In genomic region chr2:231601356-231602229, GRCh38 we compare ENCODE assay signal across 8 cellular contexts. TPM values are rescaled to one million over a fixed set of nuclear protein-coding genes. Genes with fewer than 3 reads are reported as not detected.
DNase-seq lines count a peak whose midpoint lies in the region; TF ChIP-seq lines count a peak whose summit lies in the region.

No MANE protein-coding gene starts in this region.

- DNase-seq in DMS79 treated with DMSO at 0.1 percent for 48 hours (lab: John Stamatoyannopoulos, UW) (peak; percentile 48), DMS79 (lab: John Stamatoyannopoulos, UW) (no peak), SK-N-SH (peak; percentile 78), germinal center (ENCODE audit: low spot score) (peak; percentile 77), trophoblast cell (peak; percentile 97 to 100), transverse colon (peak; percentile 91)
- peak; percentile 69 for DNase-seq in activated gamma-delta T cell treated with anti-CD3 and anti-CD28 coated beads, Interleukin-2, amount 50 U/mL, for 16 hours (ENCODE audit: low read depth)

- TF ChIP-seq POLR2A in transverse colon (IDR thresholded peaks at IDR 0.05), result no peak

- H3K4me2 ChIP-seq in Loucy (ENCODE audit: low read depth, low read length, poor library complexity, severe bottlenecking) (no peak overlapping the region), SK-N-SH (no peak overlapping the region), trophoblast cell (ENCODE audit: low read length) (no peak overlapping the region)

- peaks cover 29% of the 10 kb centered on the region for H3K79me1 ChIP-seq in trophoblast cell (ENCODE audit: low read length)

- H3K4me3 ChIP-seq in Loucy (ENCODE audit: low read length, poor library complexity, severe bottlenecking) (no peak overlapping the region), SK-N-SH (ENCODE audit: low read depth in 2 of 2, low read length in 1 of 2) (no peak overlapping the region; a peak in 1 of 4 replicates), trophoblast cell (ENCODE audit: low read depth, low read length) (no peak overlapping the region), transverse colon (no peak overlapping the region)

- H3K4ac ChIP-seq in trophoblast cell (ENCODE audit: low read depth, low read length), result no peak overlapping the region

- H2AFZ ChIP-seq in Loucy (ENCODE audit: low read length), result peak overlapping the region; percentile 88
- H2AFZ ChIP-seq in SK-N-SH (ENCODE audit: low read depth), result no peak overlapping the region
- H2AFZ ChIP-seq in trophoblast cell (ENCODE audit: insufficient read depth, low read length, poor library complexity), result no peak overlapping the region

- no peak overlapping the region for H4K8ac ChIP-seq in trophoblast cell (ENCODE audit: low read depth, low read length)

- H3K18ac ChIP-seq in trophoblast cell (ENCODE audit: low read length), result no peak overlapping the region

- intact Hi-C loops in transverse colon (cut with DNase I; ENCODE audit: low total_unique reads), result no loop called here

- H3F3A ChIP-seq in Loucy (ENCODE audit: low read depth), result no peaks in the 10 kb centered on the region
- H3F3A ChIP-seq in SK-N-SH (replicated peaks; ENCODE audit: insufficient read depth), result no peaks in the 10 kb centered on the region

- POLR2A ChIA-PET in SK-N-SH (lab: Yijun Ruan, JAX), result interaction anchor here (1.4 kb wide), 1 partner anchor 137 kb away, joined by 5 read pairs; the partner anchor contains the start of gene NCL

- H3K79me2 ChIP-seq in Loucy (ENCODE audit: insufficient read depth, low read length), result no peaks in the 10 kb centered on the region
- no peaks in the 10 kb centered on the region for H3K79me2 ChIP-seq in SK-N-SH (ENCODE audit: insufficient read depth)
- H3K79me2 ChIP-seq in trophoblast cell (ENCODE audit: control insufficient read depth, insufficient read depth, low read length, poor library complexity), result peaks cover 11% of the 10 kb centered on the region

- TF ChIP-seq CTCF in Loucy (conservative IDR thresholded peaks at IDR 0.05; ENCODE audit: low read length) (peak; percentile 84), SK-N-SH (IDR thresholded peaks at IDR 0.05) (peak; percentile 91), transverse colon (IDR thresholded peaks at IDR 0.05) (peak; percentile 81 to 91 (median 85))

- H3K9me2 ChIP-seq in Loucy (replicated peaks; ENCODE audit: low read depth, low read length) (no peaks in the 10 kb centered on the region), SK-N-SH (no peaks in the 10 kb centered on the region)

- H2AK5ac ChIP-seq in trophoblast cell (ENCODE audit: low read length), result no peak overlapping the region

- H3K9ac ChIP-seq in Loucy (ENCODE audit: low read depth, low read length, poor library complexity, severe bottlenecking) (no peak overlapping the region), SK-N-SH (no peak overlapping the region), trophoblast cell (ENCODE audit: low read length) (no peak overlapping the region)

- TF ChIP-seq RAD21 in SK-N-SH (IDR thresholded peaks at IDR 0.05; ENCODE audit: low read length), result peak; percentile 57

- H4K12ac ChIP-seq in trophoblast cell (ENCODE audit: low read depth, low read length), result no peak overlapping the region

- no peak overlapping the region for H3K23ac ChIP-seq in trophoblast cell (ENCODE audit: low read length)

- H3K27ac ChIP-seq in SK-N-SH (ENCODE audit: low read depth in 2 of 2, low read length in 1 of 2) (no peak overlapping the region), trophoblast cell (ENCODE audit: low read depth, low read length) (no peak overlapping the region), transverse colon (peak overlapping the region; percentile 8 to 99 (median 96))

- no peak overlapping the region for H3K14ac ChIP-seq in trophoblast cell (ENCODE audit: low read length)

- WGBS in SK-N-SH (ENCODE audit: low lambda C conversion rate), result 42% methylated on average over 12 of the region's 12 CpGs
- WGBS in trophoblast cell (ENCODE audit: extremely low coverage, insufficient coverage, insufficient read length), result no CpG with 5 or more reads among the region's 12 CpGs
- WGBS in transverse colon (ENCODE audit: low coverage in 1 of 2), 2 donors, result 25 to 36% methylated on average over 6 to 12 of the region's 12 CpGs

- in situ Hi-C loops in transverse colon (cut with MboI; ENCODE audit: low pct_ligation_motif_present in 1 of 4, low pct_unique_long_range_greater_than_20kb in 1 of 4, low sequenced_read_pairs in 3 of 4), result loop anchor here in 1 of 4 donors (5.0 kb wide), 1 partner anchor 84 kb away; no protein-coding TSS in a partner anchor

- peak overlapping the region; percentile 69 for H2BK12ac ChIP-seq in trophoblast cell (ENCODE audit: low read length)

- H4K91ac ChIP-seq in trophoblast cell (ENCODE audit: low read depth, low read length), result peak overlapping the region; percentile 50

- no peak overlapping the region for H2BK5ac ChIP-seq in trophoblast cell (ENCODE audit: low read depth, low read length, poor library complexity)

- H3K27me3 ChIP-seq in Loucy (ENCODE audit: insufficient read depth, low read length, poor library complexity, severe bottlenecking) (no peaks in the 10 kb centered on the region), SK-N-SH (ENCODE audit: insufficient read depth) (no peaks in the 10 kb centered on the region), trophoblast cell (ENCODE audit: insufficient read depth, low read length) (no peaks in the 10 kb centered on the region), transverse colon (no peaks in the 10 kb centered on the region)

- H3K36me3 ChIP-seq in Loucy (ENCODE audit: insufficient read depth, low read length) (no peaks in the 10 kb centered on the region), SK-N-SH (replicated peaks in 1 of 2; ENCODE audit: control insufficient read depth in 1 of 2, insufficient read depth in 2 of 2, low read length in 1 of 2) (no peaks in the 10 kb centered on the region), trophoblast cell (ENCODE audit: control insufficient read depth in 1 of 2, insufficient read depth in 2 of 2, low read length in 2 of 2) (no peaks in the 10 kb centered on the region), transverse colon (no peaks in the 10 kb centered on the region)

- H3K9me3 ChIP-seq in Loucy (ENCODE audit: insufficient read depth, low read depth, low read length) (no peaks in the 10 kb centered on the region), SK-N-SH (no peaks in the 10 kb centered on the region), trophoblast cell (ENCODE audit: insufficient read depth, low read depth, low read length) (no peaks in the 10 kb centered on the region), transverse colon (no peaks in the 10 kb centered on the region)

- H2BK120ac ChIP-seq in trophoblast cell (ENCODE audit: insufficient read depth, low read length, poor library complexity), result no peak overlapping the region

- CTCF ChIA-PET in SK-N-SH (lab: Yijun Ruan, JAX), result interaction anchor here (0.5 to 7.6 kb wide), 33 partner anchors 8 to 319 kb away, joined by 3 to 152 read pairs (median 4); partner anchors contain the start of gene TEX44

- no peak for TF ChIP-seq EP300 in SK-N-SH (IDR thresholded peaks at IDR 0.05; ENCODE audit: borderline replicate concordance in 1 of 2, low read depth in 1 of 2, low read length in 1 of 2)
- no peak for TF ChIP-seq EP300 in transverse colon (IDR thresholded peaks at IDR 0.05; ENCODE audit: low read depth)

- H3K4me1 ChIP-seq in Loucy (ENCODE audit: insufficient read depth, low read length, poor library complexity, severe bottlenecking), result peaks cover 6% of the 10 kb centered on the region
- H3K4me1 ChIP-seq in SK-N-SH (ENCODE audit: control insufficient read depth in 1 of 2, insufficient read depth in 2 of 2, low read depth in 1 of 2, low read length in 1 of 2), result peaks cover 10 to 28% of the 10 kb centered on the region in 2 experiments
- peaks cover 23 to 29% of the 10 kb centered on the region in 2 experiments for H3K4me1 ChIP-seq in trophoblast cell (ENCODE audit: control insufficient read depth in 1 of 2, insufficient read depth in 2 of 2, low read length in 2 of 2)
- H3K4me1 ChIP-seq in transverse colon, result peaks cover 18 to 44% (median 24%) of the 10 kb centered on the region in 4 donors

- no peaks in the 10 kb centered on the region for H4K20me1 ChIP-seq in Loucy (ENCODE audit: insufficient read depth, low read length, poor library complexity, severe bottlenecking)
- no peaks in the 10 kb centered on the region for H4K20me1 ChIP-seq in SK-N-SH (ENCODE audit: insufficient read depth)

TF ChIP-seq in SK-N-SH, 30 proteins besides CTCF, POLR2A, EP300 and RAD21:
- TF ChIP-seq TEAD4 (IDR thresholded peaks at IDR 0.05; ENCODE audit: borderline replicate concordance, insufficient read depth) (no peak), SMC3 (IDR thresholded peaks at IDR 0.05; ENCODE audit: low read depth, low read length) (peak; percentile 70), MEF2A (IDR thresholded peaks at IDR 0.05; ENCODE audit: borderline replicate concordance, low read depth) (no peak)

RNA-seq across cellular contexts. Expression of gene TEX44, which starts 8.9 kb away (rescaled TPM):
- not detected in 2 replicates for polyA plus RNA-seq in SK-N-SH (2012; rRNA removed)
- not detected in 2 replicates for polyA plus RNA-seq in SK-N-SH (2012; cell fraction: cytosol; rRNA removed)
- not detected in 2 replicates for polyA plus RNA-seq in SK-N-SH (2012; cell fraction: nucleus; rRNA removed)
- polyA plus RNA-seq in trophoblast cell (2013), result not detected in 2 replicates
- not detected for total RNA-seq in transverse colon

Comparison
In these comparisons a context has a peak if more than half of its experiments do, and no peak if none do; other contexts are left out.
1. H3K27ac ChIP-seq: peak in transverse colon (4 of 4); none in SK-N-SH (0 of 2) and trophoblast cell (single experiment).
2. Peak in every context shown above with its lines, with median percentiles within 50 percentile points of each other: CTCF ChIP-seq.